In the genomic region with DNA sequence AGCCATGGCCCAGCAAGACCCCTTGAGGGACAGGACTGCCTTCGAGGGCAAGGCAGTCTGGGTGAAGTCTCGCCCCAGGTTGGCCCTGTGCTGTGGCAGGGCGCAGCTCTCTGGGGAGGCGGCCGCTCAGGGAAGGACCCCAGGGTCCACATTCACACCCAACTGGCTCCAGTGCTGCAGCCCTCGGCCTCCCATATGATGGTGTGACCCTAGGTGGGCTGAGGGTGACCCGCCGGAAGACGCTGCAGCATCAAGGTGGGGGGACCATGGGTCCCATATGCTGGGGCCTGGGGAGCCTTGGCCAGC, we compare ENCODE assay signal across 27 cellular contexts. TPM values are rescaled to one million over a fixed set of nuclear protein-coding genes. Genes with fewer than 3 reads are reported as not detected.
"Had no signal": no experiment of that assay in that cellular context is flagged by ENCODE, and none has a peak within 500 bp of the region (broad histone marks: within the 10 kb centered on the region; RNA-seq: fewer than 3 reads in every experiment).

No MANE protein-coding gene starts in this region.

- FAIRE-seq: endometrium, islet of Langerhans, keratinocyte had no signal

- H3K9me3 ChIP-seq: colonic mucosa, esophagus squamous epithelium, gastrocnemius medialis, heart right ventricle, left lung, lower lobe of right lung, mucosa of descending colon had no signal

- DNase-seq: colonic mucosa; cortex of kidney; effector CD8-positive, alpha-beta T cell; effector memory CD8-positive, alpha-beta T cell; endodermal cell; erythroblast; esophagus squamous epithelium; foreskin fibroblast; foreskin melanocyte; gastrocnemius medialis; glutamatergic neuron; head of caudate nucleus; heart right ventricle; hippocampal formation; left cardiac atrium; left lung; left ventricle myocardium superior; lower lobe of right lung; mesenchymal stem cell; mucosa of descending colon; naive B cell had no signal

- H3K36me3 ChIP-seq: colonic mucosa, esophagus squamous epithelium, gastrocnemius medialis, heart right ventricle, left lung, lower lobe of right lung had no signal

- H3K4me1 ChIP-seq: colonic mucosa, esophagus squamous epithelium, gastrocnemius medialis, heart right ventricle, left lung, lower lobe of right lung had no signal

- H3K27ac ChIP-seq: colonic mucosa, epithelial cell of prostate, esophagus squamous epithelium, gastrocnemius medialis, heart right ventricle, left lung, lower lobe of right lung had no signal

- H3K27me3 ChIP-seq: colonic mucosa, gastrocnemius medialis, heart right ventricle, left lung had no signal

- ATAC-seq: effector memory CD8-positive, alpha-beta T cell; esophagus mucosa; gastrocnemius medialis; heart right ventricle; left cardiac atrium; left lung; left ventricle myocardium superior; lower lobe of right lung; mucosa of descending colon had no signal

- H3K4me3 ChIP-seq: colonic mucosa, esophagus squamous epithelium, gastrocnemius medialis, heart right ventricle, left lung, lower lobe of right lung, mucosa of descending colon had no signal

RNA-seq across cellular contexts. Expression of a gene that starts 28.0 kb away (rescaled TPM):
- total RNA-seq: endodermal cell, mesothelial cell of epicardium had no signal
- polyA plus RNA-seq: keratinocyte had no signal
